ENCODE assay signal across 14 cellular contexts in the genomic region with DNA sequence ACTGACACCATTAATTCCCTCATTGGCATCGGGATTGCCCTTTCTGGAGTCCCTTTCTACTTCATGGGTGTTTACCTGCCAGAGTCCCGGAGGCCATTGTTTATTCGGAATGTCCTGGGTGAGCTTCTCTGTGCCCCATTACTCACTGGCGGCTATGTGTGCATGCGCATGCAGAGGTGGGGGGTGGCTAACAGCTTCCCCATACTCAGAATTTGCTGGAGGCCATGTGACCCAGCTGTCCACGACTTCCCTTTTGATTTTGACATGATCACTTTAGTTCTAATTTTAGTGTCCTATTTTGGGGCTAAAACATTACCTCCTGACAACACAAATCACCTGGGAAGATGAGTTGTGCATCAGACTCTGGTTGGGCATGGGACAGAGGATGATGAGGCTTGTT. TPM values are rescaled to one million over a fixed set of nuclear protein-coding genes. Genes with fewer than 3 reads are reported as not detected.
DNase-seq lines count a peak whose midpoint lies in the region; ATAC-seq and TF ChIP-seq lines count a peak whose summit lies in the region.
"Had no signal": no experiment of that assay in that cellular context is flagged by ENCODE, and none has a peak within 500 bp of the region (broad histone marks: within the 10 kb centered on the region; RNA-seq: fewer than 3 reads in every experiment).

No MANE protein-coding gene starts in this region.

- WGBS in endodermal cell (ENCODE audit: insufficient coverage in 1 of 2, insufficient read length in 1 of 2), 2 experiments, result 96 to 100% methylated on average over 2 to 6 of the region's 6 CpGs
- 84 to 85% methylated on average over 6 of the region's 6 CpGs for WGBS in sigmoid colon, 2 donors

- intact Hi-C loops in sigmoid colon (cut with DNase I), result no loop called here

- H3K27me3 Mint-ChIP-seq in activated naive CD4-positive, alpha-beta T cell treated with anti-CD3 and anti-CD28 coated beads, Interleukin-2, amount 50 U/mL, for 24 hours, result no peaks in the 10 kb centered on the region
- no peaks in the 10 kb centered on the region for H3K27me3 Mint-ChIP-seq in activated naive CD4-positive, alpha-beta T cell treated with anti-CD3 and anti-CD28 coated beads, Interleukin-2, amount 10 ng/mL, durations not matched to agents 7 days and 5 days
- no peaks in the 10 kb centered on the region for H3K27me3 Mint-ChIP-seq in endodermal cell (ENCODE audit: insufficient read depth)
- H3K27me3 Mint-ChIP-seq in stimulated activated naive B cell treated with anti-CD40 and anti-IgM and Interleukin-4, amounts not matched to agents 10 μg/mL and 1 μg/mL and 100 μg/mL, for 72 hours, result no peaks in the 10 kb centered on the region

- no peak overlapping the region for H3K9ac ChIP-seq in endodermal cell (ENCODE audit: extremely low read depth, low read length, poor library complexity, severe bottlenecking)

- H3K9me3 ChIP-seq in endodermal cell (ENCODE audit: control insufficient read depth, low read length), result no peaks in the 10 kb centered on the region
- H3K9me3 ChIP-seq in sigmoid colon, result no peaks in the 10 kb centered on the region
- H3K9me3 ChIP-seq: body of pancreas, transverse colon had no signal

- H3K4me1 ChIP-seq in endodermal cell (ENCODE audit: control insufficient read depth, insufficient read depth, low read length) (peaks cover 26% of the 10 kb centered on the region), sigmoid colon (peaks cover 0 to 30% (median 17%) of the 10 kb centered on the region in 4 donors)

- TF ChIP-seq POLR2A in sigmoid colon (IDR thresholded peaks at IDR 0.05), result no peak

- no peaks in the 10 kb centered on the region for H3K27me3 ChIP-seq in endodermal cell (ENCODE audit: control insufficient read depth, insufficient read depth, low read length, poor library complexity, severe bottlenecking)
- no peaks in the 10 kb centered on the region for H3K27me3 ChIP-seq in sigmoid colon
- H3K27me3 ChIP-seq: body of pancreas, transverse colon had no signal

- ATAC-seq in stimulated activated naive B cell treated with anti-CD40 and anti-IgM and Interleukin-4, amounts not matched to agents 10 μg/mL and 1 μg/mL and 100 μg/mL, for 72 hours (replicated peaks), result no peak
- ATAC-seq: Panc1 had no signal

- peak overlapping the region; percentile 59 for H3K27ac Mint-ChIP-seq in activated naive CD4-positive, alpha-beta T cell treated with anti-CD3 and anti-CD28 coated beads, Interleukin-2, amount 50 U/mL, for 24 hours
- H3K27ac Mint-ChIP-seq in activated naive CD4-positive, alpha-beta T cell treated with anti-CD3 and anti-CD28 coated beads, Interleukin-2, amount 10 ng/mL, durations not matched to agents 7 days and 5 days, result no peak overlapping the region
- H3K27ac Mint-ChIP-seq in endodermal cell, result peak overlapping the region; percentile 26
- H3K27ac Mint-ChIP-seq in stimulated activated naive B cell treated with anti-CD40 and anti-IgM and Interleukin-4, amounts not matched to agents 10 μg/mL and 1 μg/mL and 100 μg/mL, for 72 hours, result peak overlapping the region; percentile 80

- CTCF ChIA-PET in activated naive CD4-positive, alpha-beta T cell treated with anti-CD3 and anti-CD28 coated beads, Interleukin-2, amount 10 ng/mL, durations not matched to agents 7 days and 5 days (lab: Charles Lee), result interaction anchor here (1.8 to 2.8 kb wide), 2 partner anchors 33 to 35 kb away, joined by 8 to 10 read pairs; a partner anchor contains a TSS
- CTCF ChIA-PET in RWPE1 (lab: Yijun Ruan, JAX), result interaction anchor here (0.9 kb wide), 1 partner anchor 35 kb away, joined by 3 read pairs; no protein-coding TSS in a partner anchor

- H3K27ac ChIP-seq in RWPE1 (peak overlapping the region; percentile 47), endodermal cell (ENCODE audit: low read depth, low read length) (no peak overlapping the region), sigmoid colon (no peak overlapping the region)
- H3K27ac ChIP-seq: transverse colon had no signal

- DNase-seq in activated naive CD4-positive, alpha-beta T cell treated with anti-CD3 and anti-CD28 coated beads, Interleukin-2, amount 10 ng/mL, durations not matched to agents 7 days and 5 days, result no peak
- DNase-seq in RWPE1 (ENCODE audit: low spot score), result no peak
- DNase-seq in endodermal cell, result no peak
- no peak for DNase-seq in stimulated activated naive B cell treated with anti-CD40 and anti-IgM and Interleukin-4, amounts not matched to agents 10 μg/mL and 1 μg/mL and 100 μg/mL, for 72 hours
- no peak for DNase-seq in DMS153 (lab: John Stamatoyannopoulos, UW)
- DNase-seq in HuH-7.5 (ENCODE audit: low spot score), result no peak
- no peak for DNase-seq in sigmoid colon
- DNase-seq: activated CD4-positive, CD25-positive, alpha-beta regulatory T cell treated with anti-CD3 and anti-CD28 coated beads, Interleukin-2, amount 50 U/mL, for 72 hours; NCI-H2081; NCI-H526 treated with DMSO at 0.1 percent for 48 hours; transverse colon had no signal

- H3K36me3 ChIP-seq in endodermal cell (ENCODE audit: control insufficient read depth, insufficient read depth, low read length), result peaks cover 87% of the 10 kb centered on the region
- peaks cover 6 to 80% (median 44%) of the 10 kb centered on the region in 4 donors for H3K36me3 ChIP-seq in sigmoid colon

- TF ChIP-seq EP300 in sigmoid colon (IDR thresholded peaks at IDR 0.05), result no peak

- no peak overlapping the region for H3K4me3 Mint-ChIP-seq in activated naive CD4-positive, alpha-beta T cell treated with anti-CD3 and anti-CD28 coated beads, Interleukin-2, amount 50 U/mL, for 24 hours
- no peak overlapping the region for H3K4me3 Mint-ChIP-seq in activated naive CD4-positive, alpha-beta T cell treated with anti-CD3 and anti-CD28 coated beads, Interleukin-2, amount 10 ng/mL, durations not matched to agents 7 days and 5 days
- H3K4me3 Mint-ChIP-seq in endodermal cell, result no peak overlapping the region
- H3K4me3 Mint-ChIP-seq in stimulated activated naive B cell treated with anti-CD40 and anti-IgM and Interleukin-4, amounts not matched to agents 10 μg/mL and 1 μg/mL and 100 μg/mL, for 72 hours, result no peak overlapping the region

- H3K4me3 ChIP-seq in endodermal cell (ENCODE audit: low read length) (no peak overlapping the region), sigmoid colon (no peak overlapping the region)
- H3K4me3 ChIP-seq: body of pancreas, transverse colon had no signal

- peaks cover 52% of the 10 kb centered on the region for H3K4me1 Mint-ChIP-seq in activated naive CD4-positive, alpha-beta T cell treated with anti-CD3 and anti-CD28 coated beads, Interleukin-2, amount 50 U/mL, for 24 hours
- peaks cover 22% of the 10 kb centered on the region for H3K4me1 Mint-ChIP-seq in activated naive CD4-positive, alpha-beta T cell treated with anti-CD3 and anti-CD28 coated beads, Interleukin-2, amount 10 ng/mL, durations not matched to agents 7 days and 5 days
- peaks cover 47% of the 10 kb centered on the region for H3K4me1 Mint-ChIP-seq in endodermal cell
- peaks cover 19 to 61% of the 10 kb centered on the region in 2 donors for H3K4me1 Mint-ChIP-seq in stimulated activated naive B cell treated with anti-CD40 and anti-IgM and Interleukin-4, amounts not matched to agents 10 μg/mL and 1 μg/mL and 100 μg/mL, for 72 hours

- no peaks in the 10 kb centered on the region for H3K9me3 Mint-ChIP-seq in activated naive CD4-positive, alpha-beta T cell treated with anti-CD3 and anti-CD28 coated beads, Interleukin-2, amount 50 U/mL, for 24 hours
- H3K9me3 Mint-ChIP-seq in activated naive CD4-positive, alpha-beta T cell treated with anti-CD3 and anti-CD28 coated beads, Interleukin-2, amount 10 ng/mL, durations not matched to agents 7 days and 5 days, result no peaks in the 10 kb centered on the region
- H3K9me3 Mint-ChIP-seq in endodermal cell, result no peaks in the 10 kb centered on the region
- H3K9me3 Mint-ChIP-seq in stimulated activated naive B cell treated with anti-CD40 and anti-IgM and Interleukin-4, amounts not matched to agents 10 μg/mL and 1 μg/mL and 100 μg/mL, for 72 hours, result no peaks in the 10 kb centered on the region

- POLR2A ChIA-PET in RWPE1 (lab: Yijun Ruan, JAX; ENCODE audit: low non-redundant PET), result no interaction called here

- TF ChIP-seq CTCF in RWPE1 (conservative IDR thresholded peaks at IDR 0.05; ENCODE audit: low read depth), result no peak
- no peak for TF ChIP-seq CTCF in endodermal cell (conservative IDR thresholded peaks at IDR 0.05)
- TF ChIP-seq CTCF in sigmoid colon (IDR thresholded peaks at IDR 0.05), result no peak

- peaks cover 23% of the 10 kb centered on the region for H3K36me3 Mint-ChIP-seq in activated naive CD4-positive, alpha-beta T cell treated with anti-CD3 and anti-CD28 coated beads, Interleukin-2, amount 50 U/mL, for 24 hours
- H3K36me3 Mint-ChIP-seq in activated naive CD4-positive, alpha-beta T cell treated with anti-CD3 and anti-CD28 coated beads, Interleukin-2, amount 10 ng/mL, durations not matched to agents 7 days and 5 days, result peaks cover 74% of the 10 kb centered on the region
- H3K36me3 Mint-ChIP-seq in endodermal cell (ENCODE audit: low read depth), result peaks cover 57% of the 10 kb centered on the region
- H3K36me3 Mint-ChIP-seq in stimulated activated naive B cell treated with anti-CD40 and anti-IgM and Interleukin-4, amounts not matched to agents 10 μg/mL and 1 μg/mL and 100 μg/mL, for 72 hours, result peaks cover 43 to 67% of the 10 kb centered on the region in 2 donors

RNA-seq across cellular contexts. Expression of a gene that starts 14.1 kb away (rescaled TPM):
- total RNA-seq in endodermal cell (10 to 100 TPM; 22.5 to 26.0 TPM), sigmoid colon (10 to 100 TPM in 3 of 4 donors, 1 to 10 TPM in 1; 9.5 to 20.8 (median 11.8) TPM)
- 20.1 TPM for polyA plus RNA-seq in endodermal cell (2013, experiment 1 of 2)
- polyA plus RNA-seq in endodermal cell (2013, experiment 2 of 2), result 19.2 TPM
- polyA plus RNA-seq in sigmoid colon, result 1 to 10 TPM; 4.8 to 10.0 (median 6.5) TPM

RNA-seq across cellular contexts. Expression of a gene that starts 14.1 kb away (rescaled TPM):
- 10 to 100 TPM; 63.9 to 68.5 TPM for total RNA-seq in endodermal cell
- 41.9 TPM for polyA plus RNA-seq in endodermal cell (2013, experiment 1 of 2)
- 41.1 TPM for polyA plus RNA-seq in endodermal cell (2013, experiment 2 of 2)
- 10 to 100 TPM; 34.6 to 51.0 (median 45.6) TPM for total RNA-seq in sigmoid colon
- 10 to 100 TPM; 12.0 to 40.7 (median 19.0) TPM for polyA plus RNA-seq in sigmoid colon

RNA-seq across cellular contexts. Expression of a gene that starts 32.4 kb away (rescaled TPM):
- total RNA-seq in endodermal cell, result 10 to 100 TPM; 43.6 to 47.2 TPM
- polyA plus RNA-seq in endodermal cell (2013, experiment 1 of 2), result 20.2 TPM
- 20.7 TPM for polyA plus RNA-seq in endodermal cell (2013, experiment 2 of 2)
- 10 to 100 TPM; 26.8 to 40.7 (median 35.1) TPM for total RNA-seq in sigmoid colon
- polyA plus RNA-seq in sigmoid colon, result 10 to 100 TPM in 1 of 3 donors, 1 to 10 TPM in 2; 1.8 to 22.5 (median 2.5) TPM

RNA-seq across cellular contexts. Expression of a gene that starts 51.5 kb away (rescaled TPM):
- total RNA-seq in endodermal cell (1 to 10 TPM; 8.7 to 10.0 TPM), sigmoid colon (10 to 100 TPM; 10.2 to 15.7 (median 12.5) TPM)
- 10.8 TPM for polyA plus RNA-seq in endodermal cell (2013, experiment 1 of 2)
- 10.7 TPM for polyA plus RNA-seq in endodermal cell (2013, experiment 2 of 2)
- 10 to 100 TPM in 1 of 3 donors, 1 to 10 TPM in 2; 4.2 to 10.1 (median 8.1) TPM for polyA plus RNA-seq in sigmoid colon
